Comparison of ENCODE assay signal across 26 cellular contexts in the genomic region with DNA sequence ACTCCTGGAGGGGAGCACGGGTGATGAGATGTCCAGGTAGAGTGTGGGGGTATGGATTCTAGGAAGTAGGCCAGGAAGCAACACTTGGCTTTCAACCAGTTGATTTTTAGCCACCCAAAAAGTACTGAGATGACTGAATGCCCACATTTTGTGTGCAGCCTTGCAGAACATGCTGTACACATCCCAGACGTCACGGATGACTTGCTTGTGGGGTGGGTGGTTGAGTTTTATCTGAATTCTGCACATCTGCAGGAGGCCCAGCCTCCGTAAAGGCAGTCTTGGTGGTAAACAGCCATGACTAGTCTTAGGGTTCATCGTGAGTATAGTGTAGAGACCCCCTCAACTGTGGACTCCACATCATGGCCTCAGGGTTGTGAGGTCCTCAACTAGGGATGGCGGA. TPM values are rescaled to one million over a fixed set of nuclear protein-coding genes. Genes with fewer than 3 reads are reported as not detected.
DNase-seq lines count a peak whose midpoint lies in the region; ATAC-seq and TF ChIP-seq lines count a peak whose summit lies in the region.
"Had no signal": no experiment of that assay in that cellular context is flagged by ENCODE, and none has a peak within 500 bp of the region (broad histone marks: within the 10 kb centered on the region; RNA-seq: fewer than 3 reads in every experiment).

No MANE protein-coding gene starts in this region.

- peaks cover 100% of the 10 kb centered on the region for H3K36me3 Mint-ChIP-seq in CD4-positive, alpha-beta T cell (ENCODE audit: low read depth)
- peaks cover 28% of the 10 kb centered on the region for H3K36me3 Mint-ChIP-seq in activated naive CD8-positive, alpha-beta T cell

- intact Hi-C loops in CD4-positive, alpha-beta T cell (cut with DNase I, micrococcal nuclease), result no loop called here

- H3K27ac ChIP-seq in BLaER1, result no peak overlapping the region
- H3K27ac ChIP-seq in CD4-positive, alpha-beta T cell (ENCODE audit: low read depth, low read length), result no peak overlapping the region
- H3K27ac ChIP-seq: cardiac muscle cell, foreskin keratinocyte, pancreas had no signal

- peak overlapping the region; percentile 51 for H3K4me2 ChIP-seq in BLaER1

- H3K9me3 ChIP-seq in BLaER1, result peaks cover 30% of the 10 kb centered on the region
- H3K9me3 ChIP-seq in CD4-positive, alpha-beta T cell (ENCODE audit: control insufficient read depth, low read length), result no peaks in the 10 kb centered on the region
- H3K9me3 ChIP-seq: pancreas had no signal

- no peaks in the 10 kb centered on the region for H3K27me3 ChIP-seq in BLaER1
- no peaks in the 10 kb centered on the region for H3K27me3 ChIP-seq in CD4-positive, alpha-beta T cell (ENCODE audit: control insufficient read depth, insufficient read depth, low read length)
- H3K27me3 ChIP-seq: cardiac muscle cell, foreskin keratinocyte, pancreas had no signal

- POLR2A ChIA-PET in CD4-positive, alpha-beta T cell (lab: Charles Lee), result no interaction called here

- DNase-seq in CD4-positive, alpha-beta T cell, result no peak
- DNase-seq in DMS53 (lab: John Stamatoyannopoulos, UW), result no peak
- no peak for DNase-seq in activated CD4-positive, CD25-positive, alpha-beta regulatory T cell treated with anti-CD3 and anti-CD28 coated beads, Interleukin-2, amount 50 U/mL, for 72 hours
- DNase-seq: AML-193; amygdala; foreskin keratinocyte; GOT3; hypothalamus; islet precursor cell; NCI-H748 treated with DMSO at 0.1 percent for 48 hours; pancreas; stimulated activated naive CD4-positive, alpha-beta T cell treated with Interleukin-2 at 50 U/mL for 16 hours; trophoblast cell had no signal

- H3K4me1 ChIP-seq in BLaER1, result peaks cover 46% of the 10 kb centered on the region
- H3K4me1 ChIP-seq: foreskin keratinocyte, pancreas had no signal

- ATAC-seq in CD4-positive, alpha-beta T cell (ENCODE audit: poor library complexity), result no peak
- ATAC-seq in HG02642 (IDR thresholded peaks at IDR 0.05; ENCODE audit: poor library complexity, unreplicated experiment), result peak; percentile 45
- ATAC-seq in HG03342 (IDR thresholded peaks at IDR 0.05; ENCODE audit: unreplicated experiment), result no peak
- ATAC-seq: foreskin keratinocyte, pancreas, Right ventricle myocardium inferior, sciatic nerve had no signal

- no peak for TF ChIP-seq CTCF in CD4-positive, alpha-beta T cell (IDR thresholded peaks at IDR 0.05)

- H3K9ac ChIP-seq in BLaER1, result no peak overlapping the region

- peaks cover 98% of the 10 kb centered on the region for H3K36me3 ChIP-seq in BLaER1
- H3K36me3 ChIP-seq: cardiac muscle cell, pancreas had no signal

- H3K4me3 Mint-ChIP-seq in CD4-positive, alpha-beta T cell, result no peak overlapping the region
- H3K4me3 Mint-ChIP-seq in activated naive CD8-positive, alpha-beta T cell, result no peak overlapping the region

- peaks cover 13% of the 10 kb centered on the region for H4K20me1 ChIP-seq in BLaER1

- H3K27me3 Mint-ChIP-seq in CD4-positive, alpha-beta T cell, result no peaks in the 10 kb centered on the region
- no peaks in the 10 kb centered on the region for H3K27me3 Mint-ChIP-seq in activated naive CD8-positive, alpha-beta T cell

- no peak overlapping the region for H3K4me3 ChIP-seq in BLaER1
- H3K4me3 ChIP-seq: cardiac muscle cell, pancreas had no signal

- H3K9me3 Mint-ChIP-seq in CD4-positive, alpha-beta T cell, result no peaks in the 10 kb centered on the region
- no peaks in the 10 kb centered on the region for H3K9me3 Mint-ChIP-seq in activated naive CD8-positive, alpha-beta T cell (ENCODE audit: low read depth)

- H3K27ac Mint-ChIP-seq in CD4-positive, alpha-beta T cell, result peak overlapping the region; percentile 66
- peak overlapping the region; percentile 75 for H3K27ac Mint-ChIP-seq in activated naive CD8-positive, alpha-beta T cell

- peaks cover 33% of the 10 kb centered on the region for H3K4me1 Mint-ChIP-seq in CD4-positive, alpha-beta T cell (ENCODE audit: low read depth)
- peaks cover 24% of the 10 kb centered on the region for H3K4me1 Mint-ChIP-seq in activated naive CD8-positive, alpha-beta T cell (ENCODE audit: low read depth)

- CTCF ChIA-PET in CD4-positive, alpha-beta T cell (lab: Charles Lee), result no interaction called here

RNA-seq across cellular contexts. Expression of a gene that starts 53.3 kb away (rescaled TPM):
- not detected for total RNA-seq in CD4-positive, alpha-beta T cell
- total RNA-seq: cardiac muscle cell, dermis microvascular lymphatic vessel endothelial cell, epithelial cell of proximal tubule, foreskin keratinocyte, G401, lung microvascular endothelial cell, M059J, myocyte, pancreas, Right ventricle myocardium inferior, sciatic nerve had no signal
